ENCODE assay signal across 26 cellular contexts in the genomic region with DNA sequence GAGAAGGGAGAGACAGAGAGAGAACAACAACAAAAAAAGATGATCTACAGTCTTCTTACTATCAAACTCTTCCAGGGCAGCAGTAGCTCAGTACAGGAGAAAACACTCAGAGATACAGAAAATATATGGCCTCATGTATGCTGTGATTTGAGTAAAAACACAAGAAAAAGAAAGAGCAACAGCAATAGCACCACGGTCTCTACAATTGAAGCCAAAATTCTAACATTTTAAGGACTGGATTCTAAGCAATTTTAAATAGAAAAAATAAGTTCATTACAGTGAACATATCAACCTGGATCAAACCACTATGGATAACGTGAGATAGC. TPM values are rescaled to one million over a fixed set of nuclear protein-coding genes. Genes with fewer than 3 reads are reported as not detected.
DNase-seq lines count a peak whose midpoint lies in the region; ATAC-seq, FAIRE-seq and TF ChIP-seq lines count a peak whose summit lies in the region.
"Had no signal": no experiment of that assay in that cellular context is flagged by ENCODE, and none has a peak within 500 bp of the region (broad histone marks: within the 10 kb centered on the region; RNA-seq: fewer than 3 reads in every experiment).

No MANE protein-coding gene starts in this region.

- TF ChIP-seq RAD21 in H1 (IDR thresholded peaks at IDR 0.05 in 1 of 2, conservative IDR thresholded peaks at IDR 0.05 in 1 of 2; ENCODE audit: low read depth in 2 of 2, low read length in 2 of 2) = no peak

- TF ChIP-seq POLR2A in H1 (IDR thresholded peaks at IDR 0.05; ENCODE audit: control extremely low read depth in 1 of 2, low read depth in 2 of 2, low read length in 2 of 2) = no peak

- TF ChIP-seq CTCF in H1 (IDR thresholded peaks at IDR 0.05; ENCODE audit: control extremely low read depth in 1 of 3, insufficient read depth in 1 of 3, low read depth in 1 of 3, low read length in 3 of 3) (no peak), tibial artery (IDR thresholded peaks at IDR 0.05) (no peak)

- ATAC-seq in GM18907 (IDR thresholded peaks at IDR 0.05; ENCODE audit: unreplicated experiment) (peak; percentile 47), GM19395 (IDR thresholded peaks at IDR 0.05; ENCODE audit: unreplicated experiment) (peak; percentile 56), HG03280 (IDR thresholded peaks at IDR 0.05; ENCODE audit: unreplicated experiment) (peak; percentile 45)
- ATAC-seq: foreskin keratinocyte, heart left ventricle, PC-3, sciatic nerve, SK-N-SH treated with all-trans-retinoic acid at 6 μM for 48 hours, T-helper 17 cell had no signal

- H3K23me2 ChIP-seq in H1 (ENCODE audit: low read depth, low read length) = no peaks in the 10 kb centered on the region

- no peak overlapping the region for H3K56ac ChIP-seq in H1 (replicated peaks; ENCODE audit: insufficient read length, low read depth, low read length)

- no peak overlapping the region for H3K23ac ChIP-seq in H1 (ENCODE audit: insufficient read length)

- no peak overlapping the region for H2BK12ac ChIP-seq in H1 (ENCODE audit: low read depth, low read length)

- no peaks in the 10 kb centered on the region for H3K79me1 ChIP-seq in H1 (ENCODE audit: low read depth, low read length)

- no peak overlapping the region for H2BK120ac ChIP-seq in H1 (replicated peaks; ENCODE audit: low read depth, low read length)

- H2AFZ ChIP-seq in H1 (ENCODE audit: low read length) = 0 out of 2 replicates have a peak overlapping the region, but pooled peaks have one; percentile 31

- TF ChIP-seq EP300 in H1 (IDR thresholded peaks at IDR 0.05; ENCODE audit: borderline replicate concordance in 1 of 2, low read depth in 2 of 2, low read length in 2 of 2) = no peak

- H3K9me3 ChIP-seq in H1 (ENCODE audit: insufficient read depth in 2 of 2, low read depth in 1 of 2, low read length in 1 of 2) (no peaks in the 10 kb centered on the region), tibial artery (no peaks in the 10 kb centered on the region)
- H3K9me3 ChIP-seq: esophagus squamous epithelium, neutrophil had no signal

- H2AK5ac ChIP-seq in H1 (ENCODE audit: low read depth, low read length) = no peak overlapping the region

- no peaks in the 10 kb centered on the region for H3K27me3 ChIP-seq in H1 (replicated peaks in 1 of 4; ENCODE audit: control insufficient read depth in 3 of 4, extremely low read depth in 1 of 4, insufficient read depth in 3 of 4, low read length in 3 of 4)
- H3K27me3 ChIP-seq in tibial artery = no peaks in the 10 kb centered on the region
- H3K27me3 ChIP-seq: dorsolateral prefrontal cortex, esophagus squamous epithelium, foreskin keratinocyte, heart left ventricle, neutrophil had no signal

- H3K4me1 ChIP-seq in H1 (replicated peaks in 1 of 4; ENCODE audit: control insufficient read depth in 3 of 4, insufficient read depth in 4 of 4, low read length in 3 of 4) (no peaks in the 10 kb centered on the region), tibial artery (no peaks in the 10 kb centered on the region)
- H3K4me1 ChIP-seq: heart left ventricle had no signal

- no peak overlapping the region for H3K4me2 ChIP-seq in H1 (ENCODE audit: insufficient read depth in 1 of 2, low read depth in 2 of 2, low read length in 2 of 2)

- no peak overlapping the region for H2BK15ac ChIP-seq in H1 (ENCODE audit: low read length)

- FAIRE-seq in H1 (lab: Jason Lieb, UNC) = no peak
- FAIRE-seq: endometrium, HTR-8/SVneo, kidney had no signal

- no peaks in the 10 kb centered on the region for H3K79me2 ChIP-seq in H1 (ENCODE audit: control insufficient read depth in 1 of 2, insufficient read depth in 2 of 2, low read length in 2 of 2)

- CTCF ChIA-PET in H1 (lab: Charles Lee; ENCODE audit: partially characterized antibody) = interaction anchor here (0.6 kb wide), 1 partner anchor 30 kb away, joined by 3 read pairs; no protein-coding TSS in a partner anchor

- no peak overlapping the region for H3K9ac ChIP-seq in H1 (replicated peaks in 1 of 4; ENCODE audit: extremely low read depth in 1 of 4, low read depth in 3 of 4, low read length in 3 of 4)

- no peak overlapping the region for H3K4ac ChIP-seq in H1 (replicated peaks; ENCODE audit: insufficient read length, low read depth, low read length)

- POLR2A ChIA-PET in H1 (lab: Charles Lee; ENCODE audit: partially characterized antibody) = no interaction called here

- WGBS in H1 (ENCODE audit: extremely low coverage in 1 of 2, insufficient coverage in 1 of 2, insufficient read length in 1 of 2, insufficient replicate concordance in 2 of 2, low coverage in 1 of 2, low lambda C conversion rate in 2 of 2, missing lambda C conversion rate in 1 of 2), 2 experiments = 93% methylated on average over 2 of the region's 2 CpGs; no CpG with 5 or more reads in 1 of the 2 experiments

- H3K36me3 ChIP-seq in H1 (ENCODE audit: control insufficient read depth in 2 of 4, insufficient read depth in 4 of 4, low read length in 3 of 4) = no peaks in the 10 kb centered on the region
- no peaks in the 10 kb centered on the region for H3K36me3 ChIP-seq in tibial artery
- H3K36me3 ChIP-seq: esophagus squamous epithelium, heart left ventricle, neutrophil had no signal

- no peak overlapping the region for H2BK20ac ChIP-seq in H1 (ENCODE audit: low read length)

- H3K27ac ChIP-seq in H1 (ENCODE audit: low read depth, low read length) (no peak overlapping the region), tibial artery (no peak overlapping the region)
- H3K27ac ChIP-seq: dorsolateral prefrontal cortex, esophagus squamous epithelium, foreskin keratinocyte, heart left ventricle, neutrophil had no signal

- H3K14ac ChIP-seq in H1 (ENCODE audit: insufficient read length) = no peak overlapping the region

- no peak overlapping the region for H2BK5ac ChIP-seq in H1 (ENCODE audit: low read depth, low read length)

- H4K20me1 ChIP-seq in H1 (replicated peaks in 1 of 2; ENCODE audit: control insufficient read depth in 1 of 2, insufficient read depth in 2 of 2, low read length in 2 of 2) = no peaks in the 10 kb centered on the region

- no peak overlapping the region for H3K18ac ChIP-seq in H1 (ENCODE audit: extremely low read depth, low read length)

- intact Hi-C loops in tibial artery (cut with DNase I; ENCODE audit: low total_unique reads) = no loop called here

- H3K4me3 ChIP-seq in H1 (ENCODE audit: extremely low read depth in 1 of 4, insufficient read depth in 2 of 4, low read depth in 3 of 4, low read length in 4 of 4) (no peak overlapping the region), tibial artery (no peak overlapping the region)
- H3K4me3 ChIP-seq: dorsolateral prefrontal cortex, esophagus squamous epithelium, heart left ventricle had no signal

- H4K91ac ChIP-seq in H1 (replicated peaks; ENCODE audit: insufficient read length, low read length) = no peak overlapping the region

- no peak overlapping the region for H4K5ac ChIP-seq in H1 (ENCODE audit: insufficient read length, low read depth, low read length)

- no peak overlapping the region for H4K8ac ChIP-seq in H1 (ENCODE audit: extremely low read depth, insufficient read depth, low read length)

- DNase-seq in H1 (ENCODE audit: low read depth in 1 of 2, low spot score in 2 of 2) = no peak
- DNase-seq in tibial artery = no peak
- no peak for DNase-seq in NCI-H1417 (lab: John Stamatoyannopoulos, UW)
- no peak for DNase-seq in DMS 273 (lab: John Stamatoyannopoulos, UW; ENCODE audit: unreplicated experiment)
- DNase-seq: activated CD4-positive, alpha-beta T cell treated with anti-CD3 and anti-CD28 coated beads, Interleukin-2, amount 50 U/mL, for 4 hours; activated naive CD4-positive, alpha-beta T cell treated with anti-CD3 and anti-CD28 coated beads for 36 hours; dorsolateral prefrontal cortex; esophagus squamous epithelium; H9; heart left ventricle; kidney; NCI-H1092 treated with DMSO at 0.1 percent for 48 hours; NCI-H187 treated with DMSO at 0.1 percent for 48 hours; NCI-H2171; NCI-H510A treated with DMSO at 0.1 percent for 48 hours; PC-3; T-helper 17 cell had no signal

TF ChIP-seq in H1, 55 proteins besides CTCF, POLR2A, EP300 and RAD21:
- TF ChIP-seq CHD2 (IDR thresholded peaks at IDR 0.05; ENCODE audit: low read length) (no peak), RNF2 (IDR thresholded peaks at IDR 0.05; ENCODE audit: borderline replicate concordance, low read depth, low read length, missing control alignments, poor library complexity, severe bottlenecking) (no peak)

RNA-seq across cellular contexts. Expression of a gene that starts 43.5 kb away (rescaled TPM):
- total RNA-seq in H1 (2021; fragmentation: NEBNext Ultra II Directional; extraction: Animal tissue kit (Norgen Biotek cat#: 25700)) = 33.0 and 35.7 TPM in 2 replicates
- polyA plus RNA-seq in H1 (2011; rRNA removed) = 9.1 and 10.8 TPM in 2 replicates
- polyA plus RNA-seq in H1 (2011; cell fraction: cytosol; rRNA removed) = 14.5 TPM
- polyA plus RNA-seq in H1 (2011; cell fraction: nucleus; rRNA removed) = 38.8 TPM
- 21.4 to 39.2 TPM (median 28.6 TPM) in 4 replicates for polyA plus RNA-seq in H1 (2012, experiment 1 of 2)
- 1.9 TPM for polyA plus RNA-seq in H1 (2012, experiment 2 of 2)
- polyA plus RNA-seq in H1 (2013, experiment 1 of 2) = 55.3 TPM
- polyA plus RNA-seq in H1 (2013, experiment 2 of 2) = 49.9 TPM
- 46.4 and 99.7 TPM in 2 replicates for polyA minus RNA-seq in H1 (2011; rRNA and poly(A)+ RNA removed)
- polyA minus RNA-seq in H1 (2011; cell fraction: cytosol; rRNA and poly(A)+ RNA removed) = 37.0 TPM
- polyA minus RNA-seq in H1 (2011; cell fraction: nucleus; rRNA and poly(A)+ RNA removed) = 112 TPM
